8 cellular contexts compared by ENCODE assay signal in the genomic region with DNA sequence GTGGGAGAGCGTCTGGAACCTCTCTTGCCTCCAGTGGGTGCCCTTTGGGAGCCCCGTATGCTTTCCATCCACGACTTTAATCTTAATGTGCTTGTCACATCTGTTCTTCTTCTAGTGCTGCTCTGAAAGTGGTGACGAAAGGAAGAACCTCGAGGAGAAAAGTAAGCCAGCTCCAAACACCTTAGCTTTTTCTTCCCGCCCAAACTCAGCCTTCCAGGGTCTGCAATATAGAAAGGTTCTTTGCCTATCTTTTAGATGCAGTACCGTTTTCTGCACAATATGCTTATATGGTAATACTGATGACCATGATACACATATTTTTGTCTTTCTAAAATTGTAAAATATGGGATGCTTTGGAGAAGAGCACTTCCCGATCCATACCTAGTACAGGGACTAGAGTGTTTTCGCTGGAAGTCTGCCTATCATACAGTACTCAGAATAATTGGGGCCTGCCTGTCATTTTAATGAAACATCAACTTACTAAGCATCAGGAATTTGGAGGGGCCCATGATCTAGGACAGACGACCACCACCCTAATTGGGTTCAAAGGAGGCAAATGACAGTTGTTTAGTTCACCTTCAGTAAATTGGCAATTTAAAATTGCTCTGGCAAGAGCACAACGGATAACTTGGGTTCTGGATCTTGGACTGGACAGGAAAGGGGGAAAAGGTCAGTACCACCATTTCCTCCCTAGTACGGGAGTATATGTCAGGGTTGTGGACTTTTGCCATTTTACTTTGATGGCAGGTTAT. TPM values are rescaled to one million over a fixed set of nuclear protein-coding genes. Genes with fewer than 3 reads are reported as not detected.
DNase-seq lines count a peak whose midpoint lies in the region; ATAC-seq and TF ChIP-seq lines count a peak whose summit lies in the region.

No MANE protein-coding gene starts in this region.

- H3K4me3 Mint-ChIP-seq in naive B cell, result peak overlapping the region; percentile 88 to 97 (median 94)

- DNase-seq in AG09309 (ENCODE audit: low read depth), result no peak
- DNase-seq in Jurkat, Clone E6-1 (ENCODE audit: low read depth, low spot score), result no peak
- DNase-seq in choroid plexus epithelial cell (ENCODE audit: low read depth), result peak; percentile 6
- DNase-seq in naive B cell, result no peak
- no peak for DNase-seq in occipital lobe (lab: John Stamatoyannopoulos, UW)

- H3K9me3 Mint-ChIP-seq in naive B cell, result no peaks in the 10 kb centered on the region

- no peaks in the 10 kb centered on the region for H3K36me3 Mint-ChIP-seq in naive B cell

- H3K4me3 ChIP-seq in AG09309 (ENCODE audit: control insufficient read depth, low read depth, low read length) (peak overlapping the region; percentile 84), choroid plexus epithelial cell (ENCODE audit: low read depth, low read length) (peak overlapping the region; percentile 81)
- H3K4me3 ChIP-seq in Jurkat, Clone E6-1 (ENCODE audit: low read length), result peak overlapping the region; percentile 91

- H3K27ac Mint-ChIP-seq in naive B cell, result peak overlapping the region; percentile 69 to 97 (median 88)

- ATAC-seq in naive B cell (ENCODE audit: low read depth in 2 of 2), result no peak
- ATAC-seq in GM18868 (IDR thresholded peaks at IDR 0.05; ENCODE audit: unreplicated experiment), result no peak
- ATAC-seq in GM18858 (IDR thresholded peaks at IDR 0.05; ENCODE audit: unreplicated experiment), result no peak
- ATAC-seq in HG03175 (IDR thresholded peaks at IDR 0.05; ENCODE audit: unreplicated experiment), result no peak

- no peaks in the 10 kb centered on the region for H3K27me3 Mint-ChIP-seq in naive B cell

- TF ChIP-seq CTCF in AG09309 (IDR thresholded peaks at IDR 0.05; ENCODE audit: control insufficient read depth, insufficient read depth, low read depth, low read length, missing control alignments), result no peak
- TF ChIP-seq CTCF in choroid plexus epithelial cell (conservative IDR thresholded peaks at IDR 0.05; ENCODE audit: low read depth, low read length), result no peak

- peaks cover 21 to 40% (median 24%) of the 10 kb centered on the region in 3 donors for H3K4me1 Mint-ChIP-seq in naive B cell

RNA-seq across cellular contexts. Expression of gene RINT1, which starts 0.9 kb away (rescaled TPM):
- polyA plus RNA-seq in Jurkat, Clone E6-1 (2012; ENCODE audit: insufficient read depth, insufficient read length), result 16.8 TPM
- 10 to 100 TPM in 5 of 6 donors, 1 to 10 TPM in 1; 9.0 to 35.4 (median 14.9) TPM for polyA plus RNA-seq in naive B cell (ENCODE audit: low read depth in 6 of 6)
- total RNA-seq in occipital lobe, result 23.9 TPM

RNA-seq across cellular contexts. Expression of gene PUS7, which starts 10.8 kb away (rescaled TPM):
- polyA plus RNA-seq in Jurkat, Clone E6-1 (2012; ENCODE audit: insufficient read depth, insufficient read length), result 15.3 TPM
- polyA plus RNA-seq in naive B cell (ENCODE audit: low read depth in 6 of 6), result 1 to 10 TPM; 1.9 to 6.0 (median 3.4) TPM
- total RNA-seq in occipital lobe, result 35.6 TPM

RNA-seq across cellular contexts. Expression of gene EFCAB10, which starts 48.4 kb away (rescaled TPM):
- polyA plus RNA-seq in Jurkat, Clone E6-1 (2012; ENCODE audit: insufficient read depth, insufficient read length), result not detected
- polyA plus RNA-seq in naive B cell (ENCODE audit: low read depth in 6 of 6), result under 1 TPM in 1 of 6 donors, not detected in 5; 0.24 TPM
- 3.3 TPM for total RNA-seq in occipital lobe
